23 cellular contexts compared by ENCODE assay signal in genomic region chr9:27145143-27145542, GRCh38. TPM values are rescaled to one million over a fixed set of nuclear protein-coding genes. Genes with fewer than 3 reads are reported as not detected.
"Had no signal": no experiment of that assay in that cellular context is flagged by ENCODE, and none has a peak within 500 bp of the region (broad histone marks: within the 10 kb centered on the region; RNA-seq: fewer than 3 reads in every experiment).

No MANE protein-coding gene starts in this region.

- H3K27ac Mint-ChIP-seq: immature natural killer cell; memory B cell; naive thymus-derived CD4-positive, alpha-beta T cell had no signal

- H3K4me1 ChIP-seq: colonic mucosa had no signal

- H3K4me3 Mint-ChIP-seq: immature natural killer cell; memory B cell; naive thymus-derived CD4-positive, alpha-beta T cell had no signal

- H3K27me3 ChIP-seq: colonic mucosa, esophagus muscularis mucosa, gastrocnemius medialis, heart right ventricle, ovary, right atrium auricular region, sigmoid colon, stomach, transverse colon had no signal

- H3K4me1 Mint-ChIP-seq: immature natural killer cell; memory B cell; naive thymus-derived CD4-positive, alpha-beta T cell had no signal

- H3K9me3 ChIP-seq: colonic mucosa, esophagus muscularis mucosa, gastrocnemius medialis, heart right ventricle, left ventricle myocardium inferior, lower lobe of right lung, ovary, right atrium auricular region, sigmoid colon, stomach, thoracic aorta, transverse colon had no signal

- H3K36me3 Mint-ChIP-seq: immature natural killer cell, memory B cell had no signal

- H3K27ac ChIP-seq: colonic mucosa, epithelial cell of prostate, esophagus muscularis mucosa, gastrocnemius medialis, heart right ventricle, left ventricle myocardium inferior, lower lobe of right lung, ovary, right atrium auricular region, sigmoid colon, skin epidermis, stomach, thoracic aorta, transverse colon had no signal

- H3K36me3 ChIP-seq: colonic mucosa, esophagus muscularis mucosa, gastrocnemius medialis, heart right ventricle, left ventricle myocardium inferior, lower lobe of right lung, ovary, right atrium auricular region, sigmoid colon, stomach, thoracic aorta, transverse colon had no signal

- FAIRE-seq: keratinocyte had no signal

- H3K9me3 Mint-ChIP-seq: memory B cell had no signal

- DNase-seq: colonic mucosa; effector CD4-positive, alpha-beta T cell; gastrocnemius medialis; heart right ventricle; hypothalamus; immature natural killer cell; left ventricle myocardium inferior; lower lobe of right lung; naive thymus-derived CD4-positive, alpha-beta T cell; ovary; sigmoid colon; stimulated activated CD4-positive, alpha-beta T cell treated with anti-CD3 and anti-CD28 coated beads, Interleukin-12 subunit alpha, Interleukin-12 subunit beta, amount 100 ng/mL, for 4 hours; stimulated activated naive CD4-positive, alpha-beta T cell; stomach; substantia nigra; transverse colon had no signal

- H3K4me3 ChIP-seq: colonic mucosa, esophagus muscularis mucosa, gastrocnemius medialis, heart right ventricle, left ventricle myocardium inferior, lower lobe of right lung, ovary, right atrium auricular region, sigmoid colon, skin epidermis, stomach, thoracic aorta, transverse colon had no signal

RNA-seq across cellular contexts. Expression of gene TEK, which starts 36.1 kb away (rescaled TPM):
- total RNA-seq: naive thymus-derived CD4-positive, alpha-beta T cell had no signal
- polyA plus RNA-seq: immature natural killer cell; naive thymus-derived CD4-positive, alpha-beta T cell had no signal
